ENCODE assay signal across 29 cellular contexts in genomic region chr14:78091361-78091760, GRCh38.
"Had no signal": no experiment of that assay in that cellular context is flagged by ENCODE, and none has a peak within 500 bp of the region (broad histone marks: within the 10 kb centered on the region; RNA-seq: fewer than 3 reads in every experiment).

No MANE protein-coding gene starts in this region.

- H3K9me3 ChIP-seq: heart left ventricle, left lung, mucosa of descending colon, pancreas, prostate gland, right lobe of liver, testis, thyroid gland, transverse colon, upper lobe of right lung had no signal

- FAIRE-seq: islet of Langerhans, kidney, pancreas, urothelium cell line had no signal

- ATAC-seq: heart left ventricle; left colon; left lung; mucosa of descending colon; naive thymus-derived CD4-positive, alpha-beta T cell; natural killer cell treated with Interleukin-12 subunit alpha and Interleukin-12 subunit beta and Interleukin-15 and Interleukin-18, amount 100 ng/mL, for 72 hours; pancreas; stimulated activated naive CD8-positive, alpha-beta T cell treated with anti-CD3 and anti-CD28 coated beads, Interleukin-15, amount 100 ng/mL, for 72 hours; upper lobe of right lung had no signal

- H3K4me1 ChIP-seq: heart left ventricle, left lung, pancreas, prostate gland, right lobe of liver, testis, thyroid gland, transverse colon, upper lobe of right lung had no signal

- H3K36me3 ChIP-seq: heart left ventricle, left lung, pancreas, prostate gland, right lobe of liver, thyroid gland, transverse colon, upper lobe of right lung had no signal

- DNase-seq: glutamatergic neuron; heart left ventricle; hypothalamus; immature natural killer cell; kidney; left colon; left lung; midbrain; mucosa of descending colon; naive thymus-derived CD4-positive, alpha-beta T cell; pancreas; posterior cingulate gyrus; right lobe of liver; stimulated activated CD4-positive, alpha-beta T cell treated with anti-CD3 and anti-CD28 coated beads, Interleukin-12 subunit alpha, Interleukin-12 subunit beta, amount 100 ng/mL, for 4 hours; stimulated activated CD4-positive, alpha-beta T cell treated with anti-CD3 and anti-CD28 coated beads, Interleukin-15, amount 100 ng/mL, for 24 hours; stimulated activated CD4-positive, alpha-beta T cell treated with anti-CD3 and anti-CD28 coated beads, Interleukin-2, amount 100 ng/mL, for 24 hours; stimulated activated CD4-positive, alpha-beta T cell treated with anti-CD3 and anti-CD28 coated beads, Interleukin-4, amount 100 ng/mL, for 1 hour; stimulated activated naive CD4-positive, alpha-beta T cell; stimulated activated naive CD8-positive, alpha-beta T cell treated with anti-CD3 and anti-CD28 coated beads, Interleukin-15, amount 100 ng/mL, for 72 hours; testis; thyroid gland; transverse colon; upper lobe of right lung had no signal

- H3K27me3 ChIP-seq: left lung, pancreas, right lobe of liver, testis, thyroid gland, transverse colon, upper lobe of right lung had no signal

- H3K27ac ChIP-seq: heart left ventricle, left lung, pancreas, prostate gland, right lobe of liver, skin epidermis, testis, thyroid gland, transverse colon, upper lobe of right lung had no signal

- H3K4me3 ChIP-seq: heart left ventricle, left lung, lung, mucosa of descending colon, pancreas, prostate gland, right lobe of liver, skin epidermis, testis, thyroid gland, transverse colon, upper lobe of right lung had no signal
